17 cellular contexts compared by ENCODE assay signal in genomic region chr2:25939257-25939668, GRCh38. TPM values are rescaled to one million over a fixed set of nuclear protein-coding genes. Genes with fewer than 3 reads are reported as not detected.
DNase-seq lines count a peak whose midpoint lies in the region; TF ChIP-seq lines count a peak whose summit lies in the region.
"Had no signal": no experiment of that assay in that cellular context is flagged by ENCODE, and none has a peak within 500 bp of the region (broad histone marks: within the 10 kb centered on the region; RNA-seq: fewer than 3 reads in every experiment).

No MANE protein-coding gene starts in this region.

- intact Hi-C loops in cardiac septum (cut with DNase I), result loop anchor here (5.0 kb wide), 1 partner anchor 62 kb away; the partner anchor contains the start of gene ASXL2

- peaks cover 4% of the 10 kb centered on the region for H3K27me3 Mint-ChIP-seq in nephron progenitor cell (ENCODE audit: low read depth, poor library complexity)
- H3K27me3 Mint-ChIP-seq: activated naive CD8-positive, alpha-beta T cell had no signal

- no peak for TF ChIP-seq POLR2A in erythroblast (IDR thresholded peaks at IDR 0.05; ENCODE audit: low read length)

- no peak for DNase-seq in cardiac muscle cell (ENCODE audit: low read depth in 1 of 2, low spot score in 1 of 2)
- no peak for DNase-seq in cardiac septum (ENCODE audit: low spot score)
- DNase-seq in epithelial cell of proximal tubule (ENCODE audit: low read depth), result peak; percentile 6
- DNase-seq in nephron progenitor cell, result no peak
- no peak for DNase-seq in NCI-H1048 (lab: John Stamatoyannopoulos, UW)
- DNase-seq in erythroblast (lab: John Stamatoyannopoulos, UW), result no peak
- no peak for DNase-seq in NCI-H1417 (lab: John Stamatoyannopoulos, UW)
- DNase-seq in SIG-M5 (lab: John Stamatoyannopoulos, UW), result no peak
- DNase-seq: activated CD4-positive, alpha-beta T cell treated with anti-CD3 and anti-CD28 coated beads, Interleukin-2, amount 50 U/mL, for 1 hour; DND-41; NCI-H187 treated with DMSO at 0.1 percent for 48 hours; upper lobe of left lung had no signal

- H3K4me3 Mint-ChIP-seq in nephron progenitor cell, result no peak overlapping the region
- H3K4me3 Mint-ChIP-seq: activated naive CD8-positive, alpha-beta T cell had no signal

- H3K4me3 ChIP-seq in cardiac muscle cell (no peak overlapping the region), epithelial cell of proximal tubule (ENCODE audit: low read depth, low read length) (no peak overlapping the region)
- H3K4me3 ChIP-seq: A549, gastroesophageal sphincter, SK-N-MC, skin epidermis, upper lobe of left lung had no signal

- no peaks in the 10 kb centered on the region for H3K36me3 ChIP-seq in cardiac muscle cell
- H3K36me3 ChIP-seq: upper lobe of left lung had no signal

- no peaks in the 10 kb centered on the region for H3K9me3 ChIP-seq in cardiac muscle cell (ENCODE audit: low read depth)
- H3K9me3 ChIP-seq: A549, gastroesophageal sphincter, upper lobe of left lung had no signal

- H3K9me3 Mint-ChIP-seq in nephron progenitor cell, result no peaks in the 10 kb centered on the region

- no peak for TF ChIP-seq CTCF in cardiac muscle cell (IDR thresholded peaks at IDR 0.05; ENCODE audit: low read depth, low read length)
- TF ChIP-seq CTCF in epithelial cell of proximal tubule (conservative IDR thresholded peaks at IDR 0.05; ENCODE audit: low read depth, low read length), result no peak
- TF ChIP-seq CTCF in nephron progenitor cell (IDR thresholded peaks at IDR 0.05), result no peak

- no peaks in the 10 kb centered on the region for H3K27me3 ChIP-seq in cardiac muscle cell
- H3K27me3 ChIP-seq: gastroesophageal sphincter, upper lobe of left lung had no signal

- peak overlapping the region; percentile 91 for H3K27ac Mint-ChIP-seq in nephron progenitor cell
- H3K27ac Mint-ChIP-seq: activated naive CD8-positive, alpha-beta T cell had no signal

- H3K4me1 ChIP-seq in cardiac muscle cell (ENCODE audit: low read depth), result peaks cover 4% of the 10 kb centered on the region
- H3K4me1 ChIP-seq: A549, upper lobe of left lung had no signal

- H3K36me3 Mint-ChIP-seq in nephron progenitor cell (ENCODE audit: low read depth), result peaks cover 32% of the 10 kb centered on the region
- H3K36me3 Mint-ChIP-seq: activated naive CD8-positive, alpha-beta T cell had no signal

- H3K4me1 Mint-ChIP-seq in nephron progenitor cell, result no peaks in the 10 kb centered on the region

- H3K27ac ChIP-seq in cardiac muscle cell, result peak overlapping the region; percentile 16
- H3K27ac ChIP-seq: A549, SK-N-MC, skin epidermis, upper lobe of left lung had no signal

RNA-seq across cellular contexts. Expression of gene KIF3C, which starts 43.0 kb away (rescaled TPM):
- total RNA-seq in cardiac muscle cell (5.6 and 6.3 TPM in 2 replicates), cardiac septum (5.5 TPM), epithelial cell of proximal tubule (26.3 and 30.1 TPM in 2 replicates)
- polyA plus RNA-seq in cardiac muscle cell, result 4.3 and 5.4 TPM in 2 replicates
